Comparison of ENCODE assay signal across 1 cellular context in genomic region chr6:63807056-63807455, GRCh38.
TF ChIP-seq lines count a peak whose summit lies in the region.

No MANE protein-coding gene starts in this region.

TF ChIP-seq in IMR-90, 13 proteins besides CTCF, POLR2A, EP300 and RAD21 (continued from another document):
- TF ChIP-seq ELK1 (IDR thresholded peaks at IDR 0.05; ENCODE audit: borderline replicate concordance, low read depth, low read length) = no peak
- TF ChIP-seq CHD1 (IDR thresholded peaks at IDR 0.05; ENCODE audit: low read depth, low read length) = no peak
- no peak for TF ChIP-seq MXI1 (IDR thresholded peaks at IDR 0.05; ENCODE audit: borderline replicate concordance, low read depth, low read length)
- no peak for TF ChIP-seq BHLHE40 (IDR thresholded peaks at IDR 0.05; ENCODE audit: low read depth, low read length)
- TF ChIP-seq USF2 (IDR thresholded peaks at IDR 0.05; ENCODE audit: low read depth, low read length) = no peak
- TF ChIP-seq NFE2L2 (IDR thresholded peaks at IDR 0.05; ENCODE audit: low read depth, low read length) = no peak
- TF ChIP-seq CEBPB (IDR thresholded peaks at IDR 0.05; ENCODE audit: low read depth, low read length) = no peak
- TF ChIP-seq SMC3 (IDR thresholded peaks at IDR 0.05; ENCODE audit: low read depth, low read length) = no peak
- no peak for TF ChIP-seq FOS (IDR thresholded peaks at IDR 0.05; ENCODE audit: low read depth, low read length)
